Comparison of ENCODE assay signal across 8 cellular contexts in the genomic region with DNA sequence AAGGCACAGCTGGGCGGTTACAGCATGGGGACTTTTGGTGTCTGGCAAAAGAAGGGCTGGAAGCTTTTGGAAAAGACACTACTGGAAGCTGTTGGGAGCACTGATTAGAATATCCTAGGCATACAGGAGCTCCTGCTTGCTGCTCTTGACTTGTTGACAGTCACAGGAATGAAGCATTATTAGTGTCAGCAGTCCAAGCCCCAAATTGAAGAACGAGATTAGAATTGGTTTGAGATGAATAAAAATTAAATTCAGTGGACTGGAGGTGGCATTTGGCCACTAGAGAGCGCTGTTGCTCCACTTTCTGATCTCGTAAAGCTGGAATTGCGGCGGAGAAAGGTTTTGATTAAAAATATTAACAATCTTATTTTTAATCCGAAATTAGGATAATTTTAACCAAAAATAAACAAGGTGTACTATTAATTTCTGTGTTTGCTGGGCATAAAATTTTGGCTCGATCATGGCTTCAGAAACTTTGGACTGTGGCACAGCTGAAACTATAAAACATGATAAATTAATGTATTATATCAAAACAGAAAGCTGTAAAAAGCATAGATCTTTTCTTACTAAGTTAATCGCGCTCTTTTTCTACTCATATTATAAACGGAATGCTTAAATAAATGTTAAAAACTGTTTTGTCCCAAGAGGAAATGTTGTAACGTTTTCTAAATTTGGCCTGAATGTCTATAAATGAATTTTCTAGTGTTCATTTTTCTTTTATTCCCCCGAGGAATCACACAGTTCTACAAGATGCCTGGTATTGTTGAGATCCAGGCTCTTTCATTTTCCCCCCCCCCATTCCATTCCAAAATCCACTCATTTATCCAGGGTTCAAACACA.
A peak's percentile ranks its signal among the peaks of the same experiment; 100 is the strongest.
DNase-seq lines count a peak whose midpoint lies in the region; ATAC-seq, FAIRE-seq and TF ChIP-seq lines count a peak whose summit lies in the region.

No MANE protein-coding gene starts in this region.

- H3K4me3 ChIP-seq in GM12864 (ENCODE audit: low read depth, low read length) = no peak overlapping the region

- H3K4me1 Mint-ChIP-seq in memory B cell = peaks cover 2% of the 10 kb centered on the region

- ATAC-seq in memory B cell (ENCODE audit: low read depth) = peak; percentile 37
- ATAC-seq in GM19455 (IDR thresholded peaks at IDR 0.05; ENCODE audit: unreplicated experiment) = no peak
- ATAC-seq in GM21381 (IDR thresholded peaks at IDR 0.05; ENCODE audit: unreplicated experiment) = no peak

- peaks cover 30% of the 10 kb centered on the region for H3K27me3 Mint-ChIP-seq in memory B cell

- peak; percentile 36 for FAIRE-seq in colon (lab: Jason Lieb, UNC)

- H3K4me3 Mint-ChIP-seq in memory B cell = no peak overlapping the region

- H3K36me3 Mint-ChIP-seq in memory B cell = peaks cover 2% of the 10 kb centered on the region

- H3K9me3 Mint-ChIP-seq in memory B cell = no peaks in the 10 kb centered on the region

- H3K27ac Mint-ChIP-seq in memory B cell = peak overlapping the region; percentile 78

- no peak for DNase-seq in GM12864 (ENCODE audit: low read depth)
- peak; percentile 65 for DNase-seq in NCI-H2029 treated with DMSO at 0.1 percent for 48 hours (lab: John Stamatoyannopoulos, UW)
- DNase-seq in activated CD4-positive, alpha-beta T cell treated with anti-CD3 and anti-CD28 coated beads for 1 hour = peak; percentile 50
- DNase-seq in memory B cell (ENCODE audit: low spot score in 2 of 2) = peak; percentile 66 to 74
- DNase-seq in stimulated activated CD8-positive, alpha-beta memory T cell treated with anti-CD3 and anti-CD28 coated beads, Interleukin-4, amount 100 ng/mL, for 48 hours = peak; percentile 83

- TF ChIP-seq CTCF in GM12864 (IDR thresholded peaks at IDR 0.05; ENCODE audit: low read depth, low read length, missing control alignments) = peak; percentile 70
